Comparison of ENCODE assay signal across 9 cellular contexts in genomic region chrX:66110112-66110511, GRCh38. TPM values are rescaled to one million over a fixed set of nuclear protein-coding genes. Genes with fewer than 3 reads are reported as not detected.
DNase-seq lines count a peak whose midpoint lies in the region; ATAC-seq and TF ChIP-seq lines count a peak whose summit lies in the region.
"Had no signal": no experiment of that assay in that cellular context is flagged by ENCODE, and none has a peak within 500 bp of the region (broad histone marks: within the 10 kb centered on the region; RNA-seq: fewer than 3 reads in every experiment).

No MANE protein-coding gene starts in this region.

- H3K4me3 ChIP-seq in cardiac fibroblast (replicated peaks in 1 of 2; ENCODE audit: low read depth in 2 of 2, low read length in 2 of 2): no peak overlapping the region

- DNase-seq in NCI-H1694 treated with DMSO at 0.1 percent for 48 hours (lab: John Stamatoyannopoulos, UW) (peak; percentile 22), NCI-H1694 (lab: John Stamatoyannopoulos, UW) (no peak), LHCN-M2 (ENCODE audit: low read depth) (peak; percentile 24), cardiac fibroblast (ENCODE audit: low read depth in 2 of 2) (peak; percentile 19 to 49), myocyte (ENCODE audit: low read depth) (peak; percentile 10), NCI-H345 (lab: John Stamatoyannopoulos, UW) (no peak)

- peak; percentile 49 for TF ChIP-seq CTCF in cardiac fibroblast (IDR thresholded peaks at IDR 0.05; ENCODE audit: low read depth, low read length)

- ATAC-seq in GM21529 (IDR thresholded peaks at IDR 0.05; ENCODE audit: unreplicated experiment) (no peak), HG02981 (IDR thresholded peaks at IDR 0.05; ENCODE audit: unreplicated experiment) (no peak)

RNA-seq across cellular contexts. Expression of gene HEPH, which starts 53.9 kb away (rescaled TPM):
- total RNA-seq in LHCN-M2 (2014; rRNA removed) (32.3 and 33.6 TPM in 2 replicates), myocyte (31.3 and 38.0 TPM in 2 replicates)
- polyA plus RNA-seq in LHCN-M2 (2012): 12.4 TPM
- 35.3 TPM for polyA plus RNA-seq in myocyte (2012)
- total RNA-seq: CD8-positive, alpha-beta memory T cell had no signal

Comparison
In these comparisons a context has a peak if more than half of its experiments do, and no peak if none do; other contexts are left out.
1. DNase-seq: peak in NCI-H1694 treated with DMSO at 0.1 percent for 48 hours (single experiment), LHCN-M2 (single experiment), cardiac fibroblast (2 of 2) and myocyte (single experiment); none in NCI-H1694 (single experiment) and NCI-H345 (single experiment).